In genomic region chr19:3880471-3881271, GRCh38 we compare ENCODE assay signal across 10 cellular contexts. TPM values are rescaled to one million over a fixed set of nuclear protein-coding genes. Genes with fewer than 3 reads are reported as not detected.
DNase-seq lines count a peak whose midpoint lies in the region; ATAC-seq lines count a peak whose summit lies in the region.
"Had no signal": no experiment of that assay in that cellular context is flagged by ENCODE, and none has a peak within 500 bp of the region (broad histone marks: within the 10 kb centered on the region; RNA-seq: fewer than 3 reads in every experiment).

A gene with protein sequence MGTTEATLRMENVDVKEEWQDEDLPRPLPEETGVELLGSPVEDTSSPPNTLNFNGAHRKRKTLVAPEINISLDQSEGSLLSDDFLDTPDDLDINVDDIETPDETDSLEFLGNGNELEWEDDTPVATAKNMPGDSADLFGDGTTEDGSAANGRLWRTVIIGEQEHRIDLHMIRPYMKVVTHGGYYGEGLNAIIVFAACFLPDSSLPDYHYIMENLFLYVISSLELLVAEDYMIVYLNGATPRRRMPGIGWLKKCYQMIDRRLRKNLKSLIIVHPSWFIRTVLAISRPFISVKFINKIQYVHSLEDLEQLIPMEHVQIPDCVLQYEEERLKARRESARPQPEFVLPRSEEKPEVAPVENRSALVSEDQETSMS (plus strand): TSS chr19:3880685. CDS start chr19:3885768, 5,083 bp downstream.

- peak within 1 kb of the TSS in 2 of 3 donors; percentile 50 to 53 for H3K27ac Mint-ChIP-seq in IgD-negative memory B cell
- no peak within 1 kb of the TSS for H3K27ac Mint-ChIP-seq in activated T-cell treated with anti-CD3 and anti-CD28 coated beads, Interleukin-2, amount 50 U/mL, for 72 hours

- no peak within 1 kb of the TSS for H3K4me3 Mint-ChIP-seq in IgD-negative memory B cell
- peak within 1 kb of the TSS in 1 of 2 donors; percentile 7 for H3K4me3 Mint-ChIP-seq in activated T-cell treated with anti-CD3 and anti-CD28 coated beads, Interleukin-2, amount 50 U/mL, for 72 hours

- H3K4me1 Mint-ChIP-seq in IgD-negative memory B cell: peaks cover 0 to 8% (median 0%) of the 10 kb centered on the region in 3 donors
- no peaks in the 10 kb centered on the region for H3K4me1 Mint-ChIP-seq in activated T-cell treated with anti-CD3 and anti-CD28 coated beads, Interleukin-2, amount 50 U/mL, for 72 hours (ENCODE audit: low read depth)

- peak within 1 kb of the TSS; percentile 79 for H3K27ac ChIP-seq in temporal lobe (ENCODE audit: low read depth, low read length)

- H3K9me3 Mint-ChIP-seq in IgD-negative memory B cell: peaks cover 0 to 4% (median 0%) of the 10 kb centered on the region in 3 donors
- H3K9me3 Mint-ChIP-seq in activated T-cell treated with anti-CD3 and anti-CD28 coated beads, Interleukin-2, amount 50 U/mL, for 72 hours: no peaks in the 10 kb centered on the region

- H3K36me3 Mint-ChIP-seq in IgD-negative memory B cell: peaks cover 2% of the 10 kb centered on the region
- no peaks in the 10 kb centered on the region for H3K36me3 Mint-ChIP-seq in activated T-cell treated with anti-CD3 and anti-CD28 coated beads, Interleukin-2, amount 50 U/mL, for 72 hours (ENCODE audit: insufficient read depth in 2 of 2)

- peaks cover 31% of the 10 kb centered on the region for H3K27me3 Mint-ChIP-seq in IgD-negative memory B cell
- H3K27me3 Mint-ChIP-seq in activated T-cell treated with anti-CD3 and anti-CD28 coated beads, Interleukin-2, amount 50 U/mL, for 72 hours (ENCODE audit: low read depth): peaks cover 53% of the 10 kb centered on the region

- DNase-seq in NCI-H524 treated with DMSO at 0.1 percent for 48 hours (lab: John Stamatoyannopoulos, UW) (peak; percentile 42), head of caudate nucleus (peak; percentile 28 to 91 (median 74)), NCI-H446 treated with DMSO at 0.1 percent for 48 hours (lab: John Stamatoyannopoulos, UW) (no peak), CD1c-positive myeloid dendritic cell (ENCODE audit: extremely low spot score) (no peak)
- DNase-seq in activated T-cell treated with anti-CD3 and anti-CD28 coated beads, Interleukin-2, amount 50 U/mL, for 72 hours: no peak
- DNase-seq: activated effector memory CD4-positive, alpha-beta T cell treated with anti-CD3 and anti-CD28 coated beads, Interleukin-2, amount 50 U/mL, for 16 hours had no signal

- no peak for ATAC-seq in activated T-cell treated with anti-CD3 and anti-CD28 coated beads, Interleukin-2, amount 50 U/mL, for 72 hours (replicated peaks in 1 of 2)
- ATAC-seq: left lobe of liver had no signal

- intact Hi-C loops in head of caudate nucleus (cut with DNase I): no loop called here

RNA-seq across cellular contexts. Expression of the gene that starts here (rescaled TPM):
- not detected for polyA plus RNA-seq in IgD-negative memory B cell
- total RNA-seq in temporal lobe: 85.8 TPM
- total RNA-seq in activated T-cell treated with anti-CD3 and anti-CD28 coated beads, Interleukin-2, amount 50 U/mL, for 72 hours: under 1 TPM in 1 of 2 donors, not detected in 1; 0.05 TPM
- total RNA-seq: left lobe of liver, NCI-H460 had no signal

Comparison
In these comparisons a context has a peak if more than half of its experiments do, and no peak if none do; other contexts are left out.
1. RNA of the gene that starts here (total RNA-seq): 85.8 TPM in temporal lobe (single experiment); 0.05 TPM in activated T-cell treated with anti-CD3 and anti-CD28 coated beads, Interleukin-2, amount 50 U/mL, for 72 hours; every median in the first group is over 10 times any median in the second.
2. DNase-seq: peak in NCI-H524 treated with DMSO at 0.1 percent for 48 hours (single experiment) and head of caudate nucleus (42 of 42); none in NCI-H446 treated with DMSO at 0.1 percent for 48 hours (single experiment), CD1c-positive myeloid dendritic cell (single experiment) and activated T-cell treated with anti-CD3 and anti-CD28 coated beads, Interleukin-2, amount 50 U/mL, for 72 hours (0 of 2).